21 cellular contexts compared by ENCODE assay signal in genomic region chr10:123399276-123399839, GRCh38.
"Had no signal": no experiment of that assay in that cellular context is flagged by ENCODE, and none has a peak within 500 bp of the region (broad histone marks: within the 10 kb centered on the region; RNA-seq: fewer than 3 reads in every experiment).

No MANE protein-coding gene starts in this region.

- H3K36me3 Mint-ChIP-seq: activated naive CD8-positive, alpha-beta T cell; memory B cell had no signal

- H3K9me3 ChIP-seq: adrenal gland had no signal

- H3K27me3 ChIP-seq: adrenal gland, ascending aorta, brain microvascular endothelial cell, upper lobe of right lung had no signal

- H3K36me3 ChIP-seq: adrenal gland, ascending aorta, brain microvascular endothelial cell, upper lobe of right lung had no signal

- H3K4me3 Mint-ChIP-seq: activated naive CD8-positive, alpha-beta T cell; dendritic cell treated with granulocyte-macrophage colony-stimulating factor and Interleukin-4, amounts not matched to agents 40 ng/mL and 50 ng/mL, for 4 days; memory B cell; WTC11 had no signal

- H3K4me1 ChIP-seq: adrenal gland, ascending aorta, upper lobe of right lung had no signal

- DNase-seq: activated naive CD4-positive, alpha-beta T cell; activated T-cell treated with anti-CD3 and anti-CD28 coated beads, Interleukin-2, amount 50 U/mL, for 1 hour; adrenal gland; brain microvascular endothelial cell; caudate nucleus; effector CD8-positive, alpha-beta T cell; foreskin melanocyte; hypothalamus; occipital lobe; posterior cingulate gyrus; retina; stimulated activated CD4-positive, alpha-beta T cell treated with anti-CD3 and anti-CD28 coated beads, Interleukin-4, amount 100 ng/mL, for 1 hour; stimulated activated naive CD8-positive, alpha-beta T cell treated with anti-CD3 and anti-CD28 coated beads, Interleukin-15, Interleukin-2, amounts not matched to agents 100 U/mL and 50 U/mL, for 24 hours; T-helper 9 cell; upper lobe of right lung had no signal

- H3K4me3 ChIP-seq: adrenal gland, ascending aorta, upper lobe of right lung had no signal

- ATAC-seq: esophagus mucosa; stimulated activated naive CD8-positive, alpha-beta T cell treated with anti-CD3 and anti-CD28 coated beads, Interleukin-15, Interleukin-2, amounts not matched to agents 100 U/mL and 50 U/mL, for 24 hours; upper lobe of right lung; WTC11 had no signal

- H3K27ac ChIP-seq: adrenal gland, ascending aorta, brain microvascular endothelial cell, upper lobe of right lung had no signal

- H3K27me3 Mint-ChIP-seq: activated naive CD8-positive, alpha-beta T cell; dendritic cell treated with granulocyte-macrophage colony-stimulating factor and Interleukin-4, amounts not matched to agents 40 ng/mL and 50 ng/mL, for 4 days; memory B cell had no signal

- H3K27ac Mint-ChIP-seq: activated naive CD8-positive, alpha-beta T cell; dendritic cell treated with granulocyte-macrophage colony-stimulating factor and Interleukin-4, amounts not matched to agents 40 ng/mL and 50 ng/mL, for 4 days; WTC11 had no signal
